18 cellular contexts compared by ENCODE assay signal in genomic region chr18:49832221-49832647, GRCh38. TPM values are rescaled to one million over a fixed set of nuclear protein-coding genes. Genes with fewer than 3 reads are reported as not detected.
DNase-seq lines count a peak whose midpoint lies in the region; ATAC-seq, FAIRE-seq and TF ChIP-seq lines count a peak whose summit lies in the region.
"Had no signal": no experiment of that assay in that cellular context is flagged by ENCODE, and none has a peak within 500 bp of the region (broad histone marks: within the 10 kb centered on the region; RNA-seq: fewer than 3 reads in every experiment).

No MANE protein-coding gene starts in this region.

- H3K27me3 ChIP-seq in astrocyte (ENCODE audit: insufficient read depth, low read length) = no peaks in the 10 kb centered on the region
- H3K27me3 ChIP-seq in right lobe of liver = no peaks in the 10 kb centered on the region
- no peaks in the 10 kb centered on the region for H3K27me3 ChIP-seq in subcutaneous abdominal adipose tissue (ENCODE audit: control insufficient read depth in 5 of 5, insufficient read depth in 4 of 5, low read length in 5 of 5)
- H3K27me3 ChIP-seq: BLaER1 had no signal

- peak; percentile 32 for FAIRE-seq in astrocyte (lab: Jason Lieb, UNC)
- FAIRE-seq: GM19239 had no signal

- no peak for TF ChIP-seq POLR2A in right lobe of liver (IDR thresholded peaks at IDR 0.05)

- no peaks in the 10 kb centered on the region for H3K79me2 ChIP-seq in astrocyte (ENCODE audit: insufficient read depth, low read length)

- peaks cover 17% of the 10 kb centered on the region for H3K36me3 Mint-ChIP-seq in astrocyte (ENCODE audit: low read depth, unreplicated experiment)

- DNase-seq in astrocyte (ENCODE audit: low read depth) (no peak), left colon (no peak), right lobe of liver (no peak), amniotic stem cell (lab: John Stamatoyannopoulos, UW) (no peak), GM20000 (ENCODE audit: low spot score) (no peak)
- DNase-seq: 8988T; Calu3; CD8-positive, alpha-beta T cell; DMS79 treated with DMSO at 0.1 percent for 48 hours; GF-D8; GM23248; IMR-90 had no signal

- H3K9ac ChIP-seq in astrocyte (ENCODE audit: low read length) (no peak overlapping the region), subcutaneous abdominal adipose tissue (ENCODE audit: low read length in 5 of 5) (no peak overlapping the region)
- H3K9ac ChIP-seq: BLaER1, GM23248 had no signal

- 30% methylated on average over 2 of the region's 2 CpGs for WGBS in right lobe of liver (ENCODE audit: insufficient coverage, low coverage, low lambda C conversion rate, missing lambda C conversion rate)

- H4K20me1 ChIP-seq in astrocyte (ENCODE audit: insufficient read depth, low read length) = no peaks in the 10 kb centered on the region
- H4K20me1 ChIP-seq: BLaER1 had no signal

- H3K27ac ChIP-seq in astrocyte (ENCODE audit: low read depth, low read length) (no peak overlapping the region), right lobe of liver (peak overlapping the region in 2 of 3 donors; percentile 83 to 91), subcutaneous abdominal adipose tissue (ENCODE audit: low read depth, low read length) (peak overlapping the region; percentile 76)
- H3K27ac ChIP-seq: BLaER1, GM23248, HL-60 had no signal

- intact Hi-C loops in left colon (cut with DNase I, micrococcal nuclease) = no loop called here
- intact Hi-C loops in right lobe of liver (cut with DNase I) = no loop called here

- H3K36me3 ChIP-seq in astrocyte (ENCODE audit: insufficient read depth, low read length) (no peaks in the 10 kb centered on the region), right lobe of liver (no peaks in the 10 kb centered on the region), subcutaneous abdominal adipose tissue (ENCODE audit: control insufficient read depth in 5 of 5, insufficient read depth in 5 of 5, low read length in 5 of 5) (no peaks in the 10 kb centered on the region)

- no peaks in the 10 kb centered on the region for H3K27me3 Mint-ChIP-seq in astrocyte (ENCODE audit: low read depth, unreplicated experiment)

- H3K9me3 ChIP-seq in astrocyte (ENCODE audit: insufficient read depth, low read depth, low read length) (no peaks in the 10 kb centered on the region), right lobe of liver (no peaks in the 10 kb centered on the region), subcutaneous abdominal adipose tissue (ENCODE audit: control insufficient read depth in 5 of 5, low read length in 5 of 5) (peaks cover 0 to 11% (median 3%) of the 10 kb centered on the region in 5 donors)

- H3K27ac Mint-ChIP-seq in astrocyte (ENCODE audit: unreplicated experiment) = no peak overlapping the region
- H3K27ac Mint-ChIP-seq: CD8-positive, alpha-beta T cell had no signal

- H2AFZ ChIP-seq in astrocyte (ENCODE audit: low read depth, low read length) = no peak overlapping the region
- H2AFZ ChIP-seq: GM23248 had no signal

- no peak overlapping the region for H3K4me3 ChIP-seq in astrocyte (ENCODE audit: insufficient read depth, low read depth, low read length)
- H3K4me3 ChIP-seq in right lobe of liver = no peak overlapping the region
- no peak overlapping the region for H3K4me3 ChIP-seq in subcutaneous abdominal adipose tissue (ENCODE audit: low read depth in 1 of 5, low read length in 5 of 5)
- H3K4me3 ChIP-seq: BLaER1, GM23248, HAP-1 had no signal

- H3K4me3 Mint-ChIP-seq in astrocyte (ENCODE audit: unreplicated experiment) = no peak overlapping the region
- H3K4me3 Mint-ChIP-seq: CD8-positive, alpha-beta T cell had no signal

- no peak for TF ChIP-seq CTCF in astrocyte (IDR thresholded peaks at IDR 0.05; ENCODE audit: insufficient read depth, low read depth, low read length)
- TF ChIP-seq CTCF in right lobe of liver (IDR thresholded peaks at IDR 0.05) = no peak
- TF ChIP-seq CTCF in GM20000 (IDR thresholded peaks at IDR 0.05; ENCODE audit: extremely low read depth, missing control alignments) = no peak

- H3K4me1 ChIP-seq in astrocyte (ENCODE audit: insufficient read depth, low read length) (peaks cover 11% of the 10 kb centered on the region), right lobe of liver (peaks cover 0 to 56% (median 26%) of the 10 kb centered on the region in 4 donors), subcutaneous abdominal adipose tissue (ENCODE audit: control insufficient read depth in 5 of 5, insufficient read depth in 5 of 5, low read length in 5 of 5) (peaks cover 0 to 19% (median 0%) of the 10 kb centered on the region in 5 donors)
- H3K4me1 ChIP-seq: BLaER1 had no signal

- H3K4me1 Mint-ChIP-seq in astrocyte (ENCODE audit: low read depth, unreplicated experiment) = peaks cover 20% of the 10 kb centered on the region

- H3K4me2 ChIP-seq in astrocyte (ENCODE audit: low read length) = no peak overlapping the region
- H3K4me2 ChIP-seq: BLaER1 had no signal

- peaks cover 4% of the 10 kb centered on the region for H3K9me3 Mint-ChIP-seq in astrocyte (ENCODE audit: unreplicated experiment)

- ATAC-seq in left colon = peak; percentile 31
- peak; percentile 44 to 82 (median 61) for ATAC-seq in right lobe of liver
- ATAC-seq in GM18519 (IDR thresholded peaks at IDR 0.05; ENCODE audit: low FRiP score, unreplicated experiment) = no peak
- ATAC-seq: CD8-positive, alpha-beta T cell had no signal

RNA-seq across cellular contexts. Expression of gene ACAA2, which starts 18.9 kb away (rescaled TPM):
- total RNA-seq in astrocyte (66.4 and 75.8 TPM in 2 replicates), left colon (100 to 1,000 TPM; 295 to 358 TPM), right lobe of liver (100 to 1,000 TPM; 312 to 644 (median 421) TPM)
